Comparison of ENCODE assay signal across 24 cellular contexts in the genomic region with DNA sequence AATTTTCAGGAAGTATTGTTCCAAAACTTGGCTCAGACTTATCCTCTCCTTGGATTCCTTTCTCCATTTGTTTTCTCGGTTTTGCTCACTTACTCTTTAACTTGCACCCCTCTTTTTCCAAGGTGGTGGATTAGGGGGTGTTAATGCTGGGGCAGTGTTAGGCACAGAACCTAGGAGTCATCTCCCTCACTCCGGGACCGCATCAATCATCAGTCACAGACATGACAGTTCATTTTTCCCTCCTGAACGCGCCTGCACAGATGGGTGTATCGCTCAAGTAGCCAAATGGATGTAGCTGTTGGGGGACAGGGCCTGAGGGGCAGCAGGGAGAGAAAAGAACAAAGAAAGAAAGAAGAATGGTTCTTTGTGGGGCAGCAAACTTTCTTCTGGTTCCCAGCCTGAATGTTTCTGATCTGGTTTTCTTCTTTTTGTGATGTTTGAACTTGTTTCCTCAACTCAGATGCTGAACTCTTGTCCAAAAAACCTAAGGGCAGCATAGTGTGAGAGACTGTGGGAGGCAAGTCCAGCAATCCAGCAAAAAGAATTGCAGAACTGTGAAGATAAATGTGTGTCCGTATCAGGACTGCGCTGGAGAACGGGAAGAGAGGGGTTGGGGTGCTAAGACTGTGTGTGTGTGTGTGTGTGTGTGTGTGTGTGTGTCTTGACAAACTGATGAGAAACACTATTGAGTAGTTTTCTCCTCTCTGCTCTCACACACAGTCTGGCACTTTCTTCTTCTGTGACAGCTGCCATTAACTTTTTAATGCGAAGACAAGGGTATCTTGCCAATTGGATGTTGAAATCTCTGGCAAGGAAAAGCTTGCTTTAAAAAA.
DNase-seq lines count a peak whose midpoint lies in the region; ATAC-seq and TF ChIP-seq lines count a peak whose summit lies in the region.
"Had no signal": no experiment of that assay in that cellular context is flagged by ENCODE, and none has a peak within 500 bp of the region (broad histone marks: within the 10 kb centered on the region; RNA-seq: fewer than 3 reads in every experiment).

No MANE protein-coding gene starts in this region.

- H3K27ac ChIP-seq in right atrium auricular region (peak overlapping the region in 1 of 2 donors; percentile 38), gastrocnemius medialis (no peak overlapping the region)
- H3K27ac ChIP-seq: gastroesophageal sphincter, spleen, transverse colon had no signal

- H3K27me3 ChIP-seq in right atrium auricular region (no peaks in the 10 kb centered on the region), gastrocnemius medialis (no peaks in the 10 kb centered on the region)
- H3K27me3 ChIP-seq: gastroesophageal sphincter, spleen, transverse colon had no signal

- no peaks in the 10 kb centered on the region for H3K36me3 ChIP-seq in right atrium auricular region
- H3K36me3 ChIP-seq in gastrocnemius medialis: no peaks in the 10 kb centered on the region
- H3K36me3 ChIP-seq: transverse colon had no signal

- no peak for TF ChIP-seq CTCF in right atrium auricular region (IDR thresholded peaks at IDR 0.05)
- no peak for TF ChIP-seq CTCF in nephron progenitor cell (IDR thresholded peaks at IDR 0.05)
- TF ChIP-seq CTCF in gastrocnemius medialis (IDR thresholded peaks at IDR 0.05 in 4 of 5, conservative IDR thresholded peaks at IDR 0.05 in 1 of 5): no peak

- H3K4me3 Mint-ChIP-seq in nephron progenitor cell: no peak overlapping the region
- H3K4me3 Mint-ChIP-seq: activated CD4-positive, alpha-beta T cell treated with anti-CD3 and anti-CD28 coated beads, Interleukin-2, amount 10 ng/mL, durations not matched to agents 7 days and 5 days; activated naive CD8-positive, alpha-beta T cell; activated T-helper 17 cell treated with anti-CD3 and anti-CD28 coated beads, Interleukin-2, amount 50 U/mL, for 72 hours; B cell; HFFc6; stimulated activated naive CD8-positive, alpha-beta T cell treated with anti-CD3 and anti-CD28 coated beads, Interleukin-15, Interleukin-2, amounts not matched to agents 100 ng/mL and 50 ng/mL, for 24 hours had no signal

- H3K9me3 ChIP-seq in right atrium auricular region (no peaks in the 10 kb centered on the region), gastrocnemius medialis (no peaks in the 10 kb centered on the region)
- H3K9me3 ChIP-seq: gastroesophageal sphincter, transverse colon had no signal

- ATAC-seq in Right ventricle myocardium superior (ENCODE audit: poor library complexity) (peak; percentile 69), gastrocnemius medialis (no peak), HG02938 (IDR thresholded peaks at IDR 0.05; ENCODE audit: unreplicated experiment) (no peak)
- ATAC-seq: activated T-helper 17 cell treated with anti-CD3 and anti-CD28 coated beads, Interleukin-2, amount 50 U/mL, for 72 hours; gastroesophageal sphincter; PC-3 had no signal

- peaks cover 37% of the 10 kb centered on the region for H3K9me3 Mint-ChIP-seq in nephron progenitor cell
- H3K9me3 Mint-ChIP-seq: activated T-helper 17 cell treated with anti-CD3 and anti-CD28 coated beads, Interleukin-2, amount 50 U/mL, for 72 hours; HFFc6 had no signal

- H3K27me3 Mint-ChIP-seq in nephron progenitor cell (ENCODE audit: low read depth, poor library complexity): peaks cover 6% of the 10 kb centered on the region
- H3K27me3 Mint-ChIP-seq: activated CD4-positive, alpha-beta T cell treated with anti-CD3 and anti-CD28 coated beads, Interleukin-2, amount 10 ng/mL, durations not matched to agents 7 days and 5 days; activated naive CD8-positive, alpha-beta T cell; activated T-helper 17 cell treated with anti-CD3 and anti-CD28 coated beads, Interleukin-2, amount 50 U/mL, for 72 hours; B cell; stimulated activated naive CD8-positive, alpha-beta T cell treated with anti-CD3 and anti-CD28 coated beads, Interleukin-15, Interleukin-2, amounts not matched to agents 100 ng/mL and 50 ng/mL, for 24 hours had no signal

- H3K4me1 ChIP-seq in right atrium auricular region (peaks cover 0 to under 1% of the 10 kb centered on the region in 2 donors), gastrocnemius medialis (peaks cover 7 to 12% of the 10 kb centered on the region in 2 donors)
- H3K4me1 ChIP-seq: gastroesophageal sphincter, transverse colon had no signal

- TF ChIP-seq POLR2A in gastrocnemius medialis (IDR thresholded peaks at IDR 0.05): no peak

- H3K27ac Mint-ChIP-seq in nephron progenitor cell: peak overlapping the region; percentile 46
- H3K27ac Mint-ChIP-seq: activated CD4-positive, alpha-beta T cell treated with anti-CD3 and anti-CD28 coated beads, Interleukin-2, amount 10 ng/mL, durations not matched to agents 7 days and 5 days; activated naive CD8-positive, alpha-beta T cell; activated T-helper 17 cell treated with anti-CD3 and anti-CD28 coated beads, Interleukin-2, amount 50 U/mL, for 72 hours; B cell; HFFc6; stimulated activated naive CD8-positive, alpha-beta T cell treated with anti-CD3 and anti-CD28 coated beads, Interleukin-15, Interleukin-2, amounts not matched to agents 100 ng/mL and 50 ng/mL, for 24 hours had no signal

- H3K4me3 ChIP-seq in right atrium auricular region (no peak overlapping the region), gastrocnemius medialis (no peak overlapping the region)
- H3K4me3 ChIP-seq: gastroesophageal sphincter, spleen, transverse colon had no signal

- in situ Hi-C loops in gastrocnemius medialis (cut with MboI; ENCODE audit: low sequenced_read_pairs in 4 of 4): no loop called here

- H3K36me3 Mint-ChIP-seq in nephron progenitor cell (ENCODE audit: low read depth): peaks cover 69% of the 10 kb centered on the region

- intact Hi-C loops in Right ventricle myocardium superior (cut with DNase I): no loop called here
- intact Hi-C loops in gastrocnemius medialis (cut with DNase I; ENCODE audit: low total_unique reads): no loop called here

- DNase-seq in Right ventricle myocardium superior (no peak), right atrium auricular region (ENCODE audit: low spot score) (no peak), fibroblast of gingiva (ENCODE audit: low read depth) (peak; percentile 33), nephron progenitor cell (no peak), NCI-H748 treated with DMSO at 0.1 percent for 48 hours (lab: John Stamatoyannopoulos, UW) (no peak), gastrocnemius medialis (no peak), putamen (ENCODE audit: low spot score) (no peak)
- DNase-seq: 8988T; activated CD4-positive, alpha-beta T cell treated with anti-CD3 and anti-CD28 coated beads, Interleukin-2, amount 10 ng/mL, durations not matched to agents 7 days and 5 days; HFFc6; MM.1S; NCI-H187; NCI-H82; PC-3; SIG-M5; spleen; stimulated activated CD4-positive, alpha-beta T cell treated with anti-CD3 and anti-CD28 coated beads, Interleukin-4, amount 100 ng/mL, for 24 hours; transverse colon had no signal

- H3K4me1 Mint-ChIP-seq in nephron progenitor cell: peaks cover 61% of the 10 kb centered on the region
- H3K4me1 Mint-ChIP-seq: activated T-helper 17 cell treated with anti-CD3 and anti-CD28 coated beads, Interleukin-2, amount 50 U/mL, for 72 hours had no signal
